ENCODE assay signal across 1 cellular context in the genomic region with DNA sequence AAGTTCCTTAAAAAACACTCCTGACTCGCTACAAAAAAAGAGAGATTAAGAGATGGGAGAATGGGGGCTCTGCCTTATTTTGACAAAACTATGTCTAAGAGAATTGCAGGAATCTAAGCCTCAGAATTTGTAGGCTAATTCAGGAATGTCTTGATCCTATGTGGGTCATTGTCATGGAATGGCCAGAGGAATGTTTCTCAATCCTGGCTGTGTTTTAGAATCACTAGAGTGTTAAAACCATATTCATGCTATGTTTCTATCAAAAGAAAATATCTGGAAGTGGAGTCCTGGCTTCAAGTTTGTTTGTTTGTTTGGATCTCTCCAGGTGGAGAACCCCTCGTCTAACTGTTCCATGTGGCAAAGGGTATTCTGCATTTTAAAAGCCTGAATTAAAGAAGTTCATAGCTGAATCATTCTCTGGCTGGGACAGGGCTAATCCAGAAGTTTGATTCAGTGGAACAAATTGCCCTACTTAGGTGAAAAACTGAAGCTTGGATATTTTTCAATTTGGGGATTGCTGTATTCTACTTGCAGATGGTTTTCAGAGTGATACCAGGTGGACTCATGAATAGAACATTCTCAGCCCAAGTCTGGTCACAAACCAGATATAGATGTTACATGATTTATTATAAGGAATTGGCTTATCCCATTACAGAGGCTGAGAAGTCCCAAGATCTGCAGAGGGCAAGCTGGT.
TF ChIP-seq lines count a peak whose summit lies in the region.

No MANE protein-coding gene starts in this region.

TF ChIP-seq in SK-N-SH, 30 proteins besides CTCF, POLR2A, EP300 and RAD21 (continued from another document):
- TF ChIP-seq EZH2phosphoT487 (IDR thresholded peaks at IDR 0.05; ENCODE audit: borderline replicate concordance, low read depth) (no peak), CHD2 (IDR thresholded peaks at IDR 0.05; ENCODE audit: low read length, partially characterized antibody) (no peak), NFIC (IDR thresholded peaks at IDR 0.05; ENCODE audit: borderline replicate concordance) (no peak), FOXJ3 (CRISPR knock-in tag; IDR thresholded peaks at IDR 0.05) (no peak), GATA2 (CRISPR knock-in tag; IDR thresholded peaks at IDR 0.05) (no peak), TEAD4 (IDR thresholded peaks at IDR 0.05; ENCODE audit: borderline replicate concordance, insufficient read depth) (no peak), FOSL2 (IDR thresholded peaks at IDR 0.05; ENCODE audit: borderline replicate concordance, low read depth) (no peak)
- TF ChIP-seq, protein P1, sequence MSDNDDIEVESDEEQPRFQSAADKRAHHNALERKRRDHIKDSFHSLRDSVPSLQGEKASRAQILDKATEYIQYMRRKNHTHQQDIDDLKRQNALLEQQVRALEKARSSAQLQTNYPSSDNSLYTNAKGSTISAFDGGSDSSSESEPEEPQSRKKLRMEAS (IDR thresholded peaks at IDR 0.05; ENCODE audit: low read depth), result no peak
- TF ChIP-seq, protein P2, sequence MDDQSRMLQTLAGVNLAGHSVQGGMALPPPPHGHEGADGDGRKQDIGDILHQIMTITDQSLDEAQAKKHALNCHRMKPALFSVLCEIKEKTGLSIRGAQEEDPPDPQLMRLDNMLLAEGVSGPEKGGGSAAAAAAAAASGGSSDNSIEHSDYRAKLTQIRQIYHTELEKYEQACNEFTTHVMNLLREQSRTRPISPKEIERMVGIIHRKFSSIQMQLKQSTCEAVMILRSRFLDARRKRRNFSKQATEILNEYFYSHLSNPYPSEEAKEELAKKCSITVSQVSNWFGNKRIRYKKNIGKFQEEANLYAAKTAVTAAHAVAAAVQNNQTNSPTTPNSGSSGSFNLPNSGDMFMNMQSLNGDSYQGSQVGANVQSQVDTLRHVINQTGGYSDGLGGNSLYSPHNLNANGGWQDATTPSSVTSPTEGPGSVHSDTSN (IDR thresholded peaks at IDR 0.05), result no peak
